ENCODE assay signal across 9 cellular contexts in the genomic region with DNA sequence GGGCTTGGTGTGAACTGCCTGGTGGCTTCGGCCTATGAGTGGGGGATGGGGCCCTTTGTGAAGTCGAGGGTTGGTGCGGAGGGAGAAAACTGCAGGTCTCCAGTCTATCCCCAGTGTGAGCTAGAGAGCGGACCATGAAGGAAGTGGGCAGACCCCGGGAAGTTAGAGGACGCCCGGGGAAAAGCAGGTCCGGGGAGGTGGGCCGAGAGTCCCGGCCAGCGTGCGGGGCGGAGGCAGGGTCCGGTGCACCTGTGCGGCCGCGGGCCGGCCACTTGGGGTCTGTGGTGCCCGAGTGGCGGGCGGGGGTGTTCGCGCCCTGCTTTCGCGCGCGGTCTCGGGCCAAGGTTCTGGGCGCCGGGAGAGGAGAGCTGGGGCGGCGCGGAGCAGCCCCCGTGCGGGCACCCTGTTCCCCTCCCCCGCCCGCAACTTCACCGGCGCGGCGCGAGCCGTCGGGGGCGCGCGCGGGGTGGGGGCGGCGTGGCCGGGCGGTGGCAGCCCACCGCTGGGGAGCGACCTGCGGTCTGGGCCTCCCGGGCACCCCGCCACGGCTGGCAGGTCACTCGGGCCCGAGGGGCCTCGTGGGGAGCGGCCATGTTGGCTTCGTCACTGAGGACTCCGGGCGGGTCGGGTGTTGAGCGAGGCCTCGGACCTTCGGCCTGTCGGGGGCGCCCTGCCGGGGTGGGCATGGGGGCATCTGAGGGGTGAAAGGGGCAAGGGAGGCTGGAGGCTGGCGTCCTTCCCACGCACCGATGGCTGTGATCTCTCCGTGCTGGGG. TPM values are rescaled to one million over a fixed set of nuclear protein-coding genes. Genes with fewer than 3 reads are reported as not detected.
DNase-seq lines count a peak whose midpoint lies in the region; ATAC-seq and TF ChIP-seq lines count a peak whose summit lies in the region.
"Had no signal": no experiment of that assay in that cellular context is flagged by ENCODE, and none has a peak within 500 bp of the region (broad histone marks: within the 10 kb centered on the region; RNA-seq: fewer than 3 reads in every experiment).

No MANE protein-coding gene starts in this region.

- DNase-seq in NCI-H1417 (lab: John Stamatoyannopoulos, UW) (peak; percentile 9 to 78 (median 52)), NCI-H1417 treated with DMSO at 0.1 percent for 48 hours (lab: John Stamatoyannopoulos, UW) (no peak), RPMI7951 (ENCODE audit: low read depth) (peak; percentile 29), head of caudate nucleus (peak in 38 of 42 donors; percentile 34 to 78 (median 55)), osteoblast (ENCODE audit: insufficient read length, low spot score, missing footprints) (peak; percentile 95)
- peak; percentile 52 to 69 for DNase-seq in activated naive CD4-positive, alpha-beta T cell treated with anti-CD3 and anti-CD28 coated beads, Interleukin-2, amount 50 U/mL, for 72 hours (ENCODE audit: low spot score in 2 of 2)
- DNase-seq: DND-41 had no signal

- peaks cover 20 to 40% of the 10 kb centered on the region in 2 donors for H3K36me3 Mint-ChIP-seq in activated naive CD4-positive, alpha-beta T cell treated with anti-CD3 and anti-CD28 coated beads, Interleukin-2, amount 50 U/mL, for 72 hours

- peaks cover 59% of the 10 kb centered on the region for H3K79me2 ChIP-seq in osteoblast (ENCODE audit: insufficient read depth, low read length)

- intact Hi-C loops in head of caudate nucleus (cut with DNase I), result loop anchor here (10.0 kb wide), 1 partner anchor 606 kb away; a partner anchor contains a TSS

- no peaks in the 10 kb centered on the region for H3K9me3 Mint-ChIP-seq in activated naive CD4-positive, alpha-beta T cell treated with anti-CD3 and anti-CD28 coated beads, Interleukin-2, amount 50 U/mL, for 72 hours

- peak; percentile 29 for ATAC-seq in HG03045 (IDR thresholded peaks at IDR 0.05; ENCODE audit: unreplicated experiment)
- ATAC-seq in activated naive CD4-positive, alpha-beta T cell treated with anti-CD3 and anti-CD28 coated beads, Interleukin-2, amount 50 U/mL, for 72 hours, result peak; percentile 45 to 57
- no peak for ATAC-seq in GM18873 (IDR thresholded peaks at IDR 0.05; ENCODE audit: low FRiP score, unreplicated experiment)

- H3K9me3 ChIP-seq in osteoblast (ENCODE audit: low read depth, low read length), result no peaks in the 10 kb centered on the region

- H2AFZ ChIP-seq in osteoblast (ENCODE audit: low read length), result peak overlapping the region; percentile 91

- peak overlapping the region; percentile 69 for H3K27ac ChIP-seq in osteoblast (ENCODE audit: low read depth, low read length)

- no peaks in the 10 kb centered on the region for H3K27me3 ChIP-seq in osteoblast (ENCODE audit: insufficient read depth, low read length)

- H3K27ac Mint-ChIP-seq in activated naive CD4-positive, alpha-beta T cell treated with anti-CD3 and anti-CD28 coated beads, Interleukin-2, amount 50 U/mL, for 72 hours, result peak overlapping the region; percentile 90 to 99

- TF ChIP-seq CTCF in osteoblast (IDR thresholded peaks at IDR 0.05; ENCODE audit: extremely low read depth, low read depth, low read length), result no peak

- H3K4me2 ChIP-seq in osteoblast (ENCODE audit: insufficient read depth, low read length), result peak overlapping the region; percentile 98

- H3K4me1 ChIP-seq in osteoblast (ENCODE audit: insufficient read depth, low read length), result peaks cover 14% of the 10 kb centered on the region

- H3K36me3 ChIP-seq in osteoblast (ENCODE audit: insufficient read depth, low read length), result peaks cover 9% of the 10 kb centered on the region

- peaks cover 13% of the 10 kb centered on the region for H4K20me1 ChIP-seq in osteoblast (ENCODE audit: insufficient read depth, low read length)

- peak overlapping the region; percentile 81 for H3K4me3 ChIP-seq in osteoblast (ENCODE audit: insufficient read depth, low read length)

RNA-seq across cellular contexts. Expression of a gene that starts 4.8 kb away (rescaled TPM):
- total RNA-seq in RPMI7951 (2014; rRNA removed; shearing (Covaris generic)), result 153 and 179 TPM in 2 replicates
- 10 to 100 TPM; 29.6 to 82.2 TPM for total RNA-seq in activated naive CD4-positive, alpha-beta T cell treated with anti-CD3 and anti-CD28 coated beads, Interleukin-2, amount 50 U/mL, for 72 hours
- 89.0 and 98.1 TPM in 2 replicates for total RNA-seq in osteoblast
